9 cellular contexts compared by ENCODE assay signal in the genomic region with DNA sequence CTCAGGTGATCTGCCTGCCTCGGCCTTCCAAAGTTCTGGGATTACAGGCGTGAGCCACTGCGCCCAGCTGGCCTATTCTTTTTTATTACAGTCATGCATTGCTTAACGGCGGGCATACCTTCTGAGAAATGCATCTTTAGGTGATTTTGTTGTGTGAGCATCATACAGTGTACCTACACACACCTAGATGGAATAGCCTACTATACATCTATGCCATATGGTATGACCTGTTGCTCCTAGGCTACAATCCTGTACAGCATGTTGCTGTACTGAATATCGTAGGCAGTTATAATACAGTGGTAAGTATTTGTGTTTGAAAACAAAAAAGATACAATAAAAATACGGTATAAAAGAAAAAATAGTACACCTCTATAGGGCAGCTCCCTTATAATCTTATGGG.
"Had no signal": no experiment of that assay in that cellular context is flagged by ENCODE, and none has a peak within 500 bp of the region (broad histone marks: within the 10 kb centered on the region; RNA-seq: fewer than 3 reads in every experiment).

No MANE protein-coding gene starts in this region.

- H2AFZ ChIP-seq: GM23248 had no signal

- DNase-seq: GM23248, GOT3, H7, KG1 had no signal

- H3K9ac ChIP-seq: GM23248 had no signal

- H3K36me3 ChIP-seq: HAP-1 had no signal

- ATAC-seq: HCT116, HepG2 had no signal

- H3K36me3 Mint-ChIP-seq: IgD-negative memory B cell had no signal

- H3K9me3 ChIP-seq: HAP-1 had no signal

- H3K4me3 ChIP-seq: GM23248, HAP-1 had no signal

- H3K27ac ChIP-seq: GM23248, HL-60 had no signal

- H3K27ac Mint-ChIP-seq: IgD-negative memory B cell had no signal

- H3K27me3 Mint-ChIP-seq: IgD-negative memory B cell had no signal
